ENCODE assay signal across 1 cellular context in genomic region chr4:187992971-187993370, GRCh38.
TF ChIP-seq lines count a peak whose summit lies in the region.

No MANE protein-coding gene starts in this region.

TF ChIP-seq in GM23338, 12 proteins besides CTCF, POLR2A, EP300 and RAD21 (continued from another document):
- TF ChIP-seq ZNF462 (CRISPR knock-in tag; IDR thresholded peaks at IDR 0.05): no peak
- no peak for TF ChIP-seq EZH2 (IDR thresholded peaks at IDR 0.05; ENCODE audit: low read depth, unreplicated experiment)
- TF ChIP-seq REST (IDR thresholded peaks at IDR 0.05; ENCODE audit: unreplicated experiment): no peak
- TF ChIP-seq STAT1 (IDR thresholded peaks at IDR 0.05; ENCODE audit: unreplicated experiment): no peak
- TF ChIP-seq ZNF114 (CRISPR knock-in tag; IDR thresholded peaks at IDR 0.05): no peak
- TF ChIP-seq EZH2phosphoT487 (IDR thresholded peaks at IDR 0.05; ENCODE audit: unreplicated experiment): no peak
- TF ChIP-seq ZNF331 (CRISPR knock-in tag; IDR thresholded peaks at IDR 0.05; ENCODE audit: low read depth): no peak
- TF ChIP-seq CREB1 (CRISPR knock-in tag; IDR thresholded peaks at IDR 0.05; ENCODE audit: low read depth): no peak
- TF ChIP-seq POLR2AphosphoS5 (IDR thresholded peaks at IDR 0.05; ENCODE audit: low read depth): no peak
- no peak for TF ChIP-seq ETS1 (IDR thresholded peaks at IDR 0.05)
